20 cellular contexts compared by ENCODE assay signal in genomic region chr13:36054041-36054440, GRCh38.
A peak's percentile ranks its signal among the peaks of the same experiment; 100 is the strongest.
DNase-seq lines count a peak whose midpoint lies in the region; TF ChIP-seq lines count a peak whose summit lies in the region.
"Had no signal": no experiment of that assay in that cellular context is flagged by ENCODE, and none has a peak within 500 bp of the region (broad histone marks: within the 10 kb centered on the region; RNA-seq: fewer than 3 reads in every experiment).

No MANE protein-coding gene starts in this region.

- H3K27me3 Mint-ChIP-seq in nephron (ENCODE audit: low read depth) = no peaks in the 10 kb centered on the region
- H3K27me3 Mint-ChIP-seq: CD4-positive, alpha-beta T cell; CD8-positive, alpha-beta memory T cell had no signal

- DNase-seq in Daoy (ENCODE audit: low read depth) (peak; percentile 35), T1000 (lab: John Stamatoyannopoulos, UW) (peak; percentile 4), vagina (ENCODE audit: extremely low spot score in 2 of 2) (no peak), NCI-H1436 (lab: John Stamatoyannopoulos, UW) (no peak), adrenal gland (no peak), OCI-M2 (lab: John Stamatoyannopoulos, UW; ENCODE audit: unreplicated experiment) (no peak)
- DNase-seq: AML-193; BE2C; CD4-positive, alpha-beta T cell; CD8-positive, alpha-beta memory T cell; DMS 273 treated with DMSO at 0.1 percent for 48 hours; DMS79; GF-D8; GOT3; HFFc6 had no signal

- no peaks in the 10 kb centered on the region for H3K36me3 ChIP-seq in vagina
- no peaks in the 10 kb centered on the region for H3K36me3 ChIP-seq in adrenal gland (replicated peaks in 1 of 2)
- H3K36me3 ChIP-seq: BE2C; BLaER1 treated with 17β-estradiol and CSF1 and Interleukin-3, amounts not matched to agents 10 nM and 100 nM; HAP-1 had no signal

- peaks cover 71% of the 10 kb centered on the region for H3K4me1 Mint-ChIP-seq in nephron
- H3K4me1 Mint-ChIP-seq: CD14-positive monocyte; CD8-positive, alpha-beta memory T cell had no signal

- H3K4me3 ChIP-seq in vagina (no peak overlapping the region), adrenal gland (no peak overlapping the region)
- H3K4me3 ChIP-seq: BLaER1 treated with 17β-estradiol and CSF1 and Interleukin-3, amounts not matched to agents 10 nM and 100 nM; HAP-1 had no signal

- H3K27ac Mint-ChIP-seq in nephron = peak overlapping the region; percentile 56 to 93 (median 91)
- H3K27ac Mint-ChIP-seq: CD14-positive monocyte; CD4-positive, alpha-beta T cell; CD8-positive, alpha-beta memory T cell; HFFc6 had no signal

- TF ChIP-seq CTCF in nephron (IDR thresholded peaks at IDR 0.05; ENCODE audit: unreplicated experiment in 3 of 3) = no peak
- no peak for TF ChIP-seq CTCF in vagina (IDR thresholded peaks at IDR 0.05)
- no peak for TF ChIP-seq CTCF in adrenal gland (IDR thresholded peaks at IDR 0.05)

- intact Hi-C loops in vagina (cut with DNase I) (no loop called here), adrenal gland (cut with DNase I) (no loop called here)

- no peaks in the 10 kb centered on the region for H3K9me3 Mint-ChIP-seq in nephron
- H3K9me3 Mint-ChIP-seq: CD4-positive, alpha-beta T cell had no signal

- no peak overlapping the region for H3K4me3 Mint-ChIP-seq in nephron
- H3K4me3 Mint-ChIP-seq: CD14-positive monocyte; CD4-positive, alpha-beta T cell; CD8-positive, alpha-beta memory T cell; HFFc6 had no signal

- 47 to 56% (median 51%) methylated on average over 2 of the region's 2 CpGs for WGBS in adrenal gland, 4 donors

- H3K27ac ChIP-seq in vagina (peak overlapping the region; percentile 23), adrenal gland (no peak overlapping the region)
- H3K27ac ChIP-seq: 22Rv1; BLaER1 treated with 17β-estradiol and CSF1 and Interleukin-3, amounts not matched to agents 10 nM and 100 nM had no signal

- H3K4me1 ChIP-seq in vagina = no peaks in the 10 kb centered on the region
- no peaks in the 10 kb centered on the region for H3K4me1 ChIP-seq in adrenal gland (replicated peaks in 1 of 2)
- H3K4me1 ChIP-seq: BLaER1 treated with 17β-estradiol and CSF1 and Interleukin-3, amounts not matched to agents 10 nM and 100 nM had no signal

- no peaks in the 10 kb centered on the region for H3K36me3 Mint-ChIP-seq in nephron (ENCODE audit: low read depth)
- H3K36me3 Mint-ChIP-seq: CD14-positive monocyte; CD8-positive, alpha-beta memory T cell had no signal

- no peak for TF ChIP-seq POLR2A in vagina (IDR thresholded peaks at IDR 0.05)
- no peak for TF ChIP-seq POLR2A in adrenal gland (IDR thresholded peaks at IDR 0.05)

- H3K9me3 ChIP-seq in vagina = no peaks in the 10 kb centered on the region
- H3K9me3 ChIP-seq in adrenal gland (replicated peaks in 1 of 3) = no peaks in the 10 kb centered on the region
- H3K9me3 ChIP-seq: BE2C; BLaER1 treated with 17β-estradiol and CSF1 and Interleukin-3, amounts not matched to agents 10 nM and 100 nM; HAP-1 had no signal

- H3K27me3 ChIP-seq in vagina (no peaks in the 10 kb centered on the region), adrenal gland (no peaks in the 10 kb centered on the region)
- H3K27me3 ChIP-seq: BE2C; BLaER1 treated with 17β-estradiol and CSF1 and Interleukin-3, amounts not matched to agents 10 nM and 100 nM had no signal

Comparison
In these comparisons a context has a peak if more than half of its experiments do, and no peak if none do; other contexts are left out.
1. DNase-seq: peak in Daoy (single experiment) and T1000 (single experiment); none in vagina (0 of 2), NCI-H1436 (single experiment), adrenal gland (0 of 7) and OCI-M2 (single experiment).